Comparison of ENCODE assay signal across 18 cellular contexts in the genomic region with DNA sequence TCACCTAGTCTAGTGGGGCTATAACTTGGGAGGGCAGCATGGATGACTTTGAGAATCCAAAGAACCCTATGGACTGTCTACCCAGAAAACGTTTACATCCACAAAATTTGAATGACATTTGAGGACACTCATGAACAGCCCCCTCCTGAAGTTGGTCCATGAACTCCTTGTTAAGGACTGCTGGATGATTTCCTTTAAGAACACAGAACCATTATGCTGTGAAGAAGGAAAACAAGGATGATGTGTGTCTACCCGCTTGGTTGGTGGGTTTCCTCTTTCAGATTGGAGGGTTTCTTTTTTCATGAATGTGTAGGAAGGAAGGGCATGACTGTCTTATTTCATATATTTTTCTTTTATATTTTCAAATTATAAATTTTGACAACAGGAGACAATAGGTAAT. TPM values are rescaled to one million over a fixed set of nuclear protein-coding genes. Genes with fewer than 3 reads are reported as not detected.
DNase-seq lines count a peak whose midpoint lies in the region; ATAC-seq, FAIRE-seq and TF ChIP-seq lines count a peak whose summit lies in the region.
"Had no signal": no experiment of that assay in that cellular context is flagged by ENCODE, and none has a peak within 500 bp of the region (broad histone marks: within the 10 kb centered on the region; RNA-seq: fewer than 3 reads in every experiment).

No MANE protein-coding gene starts in this region.

- no peaks in the 10 kb centered on the region for H3K36me3 ChIP-seq in gastrocnemius medialis
- H3K36me3 ChIP-seq: upper lobe of left lung had no signal

- peak overlapping the region in 1 of 2 donors; percentile 73 for H3K4me3 Mint-ChIP-seq in activated T-cell treated with anti-CD3 and anti-CD28 coated beads, Interleukin-2, amount 50 U/mL, for 72 hours
- H3K4me3 Mint-ChIP-seq in activated T-helper 1 cell treated with anti-CD3 and anti-CD28 coated beads, Interleukin-12 subunit alpha, Interleukin-12 subunit beta, Interleukin-2, Interleukin-4 antibody, amounts not matched to agents 30 ng/mL and 10 ng/mL and 1 ng/mL, durations not matched to agents 14 hours and 24 hours and 36 hours, result no peak overlapping the region
- no peak overlapping the region for H3K4me3 Mint-ChIP-seq in stimulated activated naive B cell treated with anti-CD40 and anti-IgM and Interleukin-4, amounts not matched to agents 10 μg/mL and 1 μg/mL and 100 μg/mL, for 72 hours

- no peak for TF ChIP-seq POLR2A in gastrocnemius medialis (IDR thresholded peaks at IDR 0.05)

- no peak overlapping the region for H3K27ac ChIP-seq in gastrocnemius medialis
- H3K27ac ChIP-seq: heart right ventricle, upper lobe of left lung had no signal

- no peak overlapping the region for H3K4me3 ChIP-seq in gastrocnemius medialis
- H3K4me3 ChIP-seq: heart right ventricle, lung, upper lobe of left lung had no signal

- H3K36me3 Mint-ChIP-seq in activated T-cell treated with anti-CD3 and anti-CD28 coated beads, Interleukin-2, amount 50 U/mL, for 72 hours (ENCODE audit: insufficient read depth in 2 of 2), result peaks cover 7 to 40% of the 10 kb centered on the region in 2 donors
- peaks cover 56% of the 10 kb centered on the region for H3K36me3 Mint-ChIP-seq in activated T-helper 1 cell treated with anti-CD3 and anti-CD28 coated beads, Interleukin-12 subunit alpha, Interleukin-12 subunit beta, Interleukin-2, Interleukin-4 antibody, amounts not matched to agents 30 ng/mL and 10 ng/mL and 1 ng/mL, durations not matched to agents 14 hours and 24 hours and 36 hours (ENCODE audit: low read depth)
- peaks cover 68 to 82% of the 10 kb centered on the region in 2 donors for H3K36me3 Mint-ChIP-seq in stimulated activated naive B cell treated with anti-CD40 and anti-IgM and Interleukin-4, amounts not matched to agents 10 μg/mL and 1 μg/mL and 100 μg/mL, for 72 hours

- H3K27ac Mint-ChIP-seq in activated T-cell treated with anti-CD3 and anti-CD28 coated beads, Interleukin-2, amount 50 U/mL, for 72 hours, result peak overlapping the region; percentile 85
- peak overlapping the region; percentile 59 for H3K27ac Mint-ChIP-seq in activated T-helper 1 cell treated with anti-CD3 and anti-CD28 coated beads, Interleukin-12 subunit alpha, Interleukin-12 subunit beta, Interleukin-2, Interleukin-4 antibody, amounts not matched to agents 30 ng/mL and 10 ng/mL and 1 ng/mL, durations not matched to agents 14 hours and 24 hours and 36 hours
- H3K27ac Mint-ChIP-seq in stimulated activated naive B cell treated with anti-CD40 and anti-IgM and Interleukin-4, amounts not matched to agents 10 μg/mL and 1 μg/mL and 100 μg/mL, for 72 hours, result peak overlapping the region; percentile 76
- H3K27ac Mint-ChIP-seq: progenitor cell of endocrine pancreas had no signal

- no peak for ATAC-seq in activated T-cell treated with anti-CD3 and anti-CD28 coated beads, Interleukin-2, amount 50 U/mL, for 72 hours (replicated peaks in 1 of 2)
- ATAC-seq in stimulated activated naive B cell treated with anti-CD40 and anti-IgM and Interleukin-4, amounts not matched to agents 10 μg/mL and 1 μg/mL and 100 μg/mL, for 72 hours (replicated peaks), result no peak
- no peak for ATAC-seq in gastrocnemius medialis
- ATAC-seq: heart right ventricle had no signal

- no peaks in the 10 kb centered on the region for H3K9me3 ChIP-seq in gastrocnemius medialis
- H3K9me3 ChIP-seq: heart right ventricle, upper lobe of left lung had no signal

- H3K27me3 Mint-ChIP-seq in activated T-cell treated with anti-CD3 and anti-CD28 coated beads, Interleukin-2, amount 50 U/mL, for 72 hours (ENCODE audit: low read depth), result no peaks in the 10 kb centered on the region
- no peaks in the 10 kb centered on the region for H3K27me3 Mint-ChIP-seq in activated T-helper 1 cell treated with anti-CD3 and anti-CD28 coated beads, Interleukin-12 subunit alpha, Interleukin-12 subunit beta, Interleukin-2, Interleukin-4 antibody, amounts not matched to agents 30 ng/mL and 10 ng/mL and 1 ng/mL, durations not matched to agents 14 hours and 24 hours and 36 hours (ENCODE audit: insufficient read depth)
- no peaks in the 10 kb centered on the region for H3K27me3 Mint-ChIP-seq in stimulated activated naive B cell treated with anti-CD40 and anti-IgM and Interleukin-4, amounts not matched to agents 10 μg/mL and 1 μg/mL and 100 μg/mL, for 72 hours

- peaks cover 91% of the 10 kb centered on the region for H3K4me1 Mint-ChIP-seq in activated T-cell treated with anti-CD3 and anti-CD28 coated beads, Interleukin-2, amount 50 U/mL, for 72 hours (ENCODE audit: low read depth)
- H3K4me1 Mint-ChIP-seq in activated T-helper 1 cell treated with anti-CD3 and anti-CD28 coated beads, Interleukin-12 subunit alpha, Interleukin-12 subunit beta, Interleukin-2, Interleukin-4 antibody, amounts not matched to agents 30 ng/mL and 10 ng/mL and 1 ng/mL, durations not matched to agents 14 hours and 24 hours and 36 hours (ENCODE audit: low read depth), result peaks cover 77% of the 10 kb centered on the region
- H3K4me1 Mint-ChIP-seq in stimulated activated naive B cell treated with anti-CD40 and anti-IgM and Interleukin-4, amounts not matched to agents 10 μg/mL and 1 μg/mL and 100 μg/mL, for 72 hours, result peaks cover 48 to 93% of the 10 kb centered on the region in 2 donors

- peak; percentile 79 for FAIRE-seq in GM19239 (lab: Jason Lieb, UNC)
- FAIRE-seq: D721Med had no signal

- no peak for TF ChIP-seq CTCF in gastrocnemius medialis (IDR thresholded peaks at IDR 0.05 in 4 of 5, conservative IDR thresholded peaks at IDR 0.05 in 1 of 5)

- H3K4me1 ChIP-seq in gastrocnemius medialis, result peaks cover 15 to 32% of the 10 kb centered on the region in 2 donors

- no peak for DNase-seq in activated T-cell treated with anti-CD3 and anti-CD28 coated beads, Interleukin-2, amount 50 U/mL, for 72 hours
- DNase-seq in activated T-cell treated with anti-CD3 and anti-CD28 coated beads for 4 hours (no peak), GM19239 (ENCODE audit: insufficient read length, low spot score) (no peak), LoVo (ENCODE audit: low spot score) (no peak), gastrocnemius medialis (no peak), T-helper 1 cell (no peak)
- no peak for DNase-seq in activated T-helper 1 cell treated with anti-CD3 and anti-CD28 coated beads, Interleukin-12 subunit alpha, Interleukin-12 subunit beta, Interleukin-2, Interleukin-4 antibody, amounts not matched to agents 30 ng/mL and 10 ng/mL and 1 ng/mL, durations not matched to agents 14 hours and 24 hours and 36 hours (ENCODE audit: low spot score)
- DNase-seq in stimulated activated naive B cell treated with anti-CD40 and anti-IgM and Interleukin-4, amounts not matched to agents 10 μg/mL and 1 μg/mL and 100 μg/mL, for 72 hours, result no peak
- DNase-seq: activated CD4-positive, CD25-positive, alpha-beta regulatory T cell; effector CD4-positive, alpha-beta T cell; heart right ventricle; NCI-H2081; NCI-H345; NCI-H748 treated with DMSO at 0.1 percent for 48 hours; upper lobe of left lung had no signal

- H3K27me3 ChIP-seq in gastrocnemius medialis, result no peaks in the 10 kb centered on the region
- H3K27me3 ChIP-seq: heart right ventricle, upper lobe of left lung had no signal

- in situ Hi-C loops in gastrocnemius medialis (cut with MboI; ENCODE audit: low sequenced_read_pairs in 4 of 4), result no loop called here

- H3K9me3 Mint-ChIP-seq in activated T-cell treated with anti-CD3 and anti-CD28 coated beads, Interleukin-2, amount 50 U/mL, for 72 hours, result no peaks in the 10 kb centered on the region
- no peaks in the 10 kb centered on the region for H3K9me3 Mint-ChIP-seq in activated T-helper 1 cell treated with anti-CD3 and anti-CD28 coated beads, Interleukin-12 subunit alpha, Interleukin-12 subunit beta, Interleukin-2, Interleukin-4 antibody, amounts not matched to agents 30 ng/mL and 10 ng/mL and 1 ng/mL, durations not matched to agents 14 hours and 24 hours and 36 hours
- H3K9me3 Mint-ChIP-seq in stimulated activated naive B cell treated with anti-CD40 and anti-IgM and Interleukin-4, amounts not matched to agents 10 μg/mL and 1 μg/mL and 100 μg/mL, for 72 hours, result no peaks in the 10 kb centered on the region

- intact Hi-C loops in activated T-helper 1 cell treated with anti-CD3 and anti-CD28 coated beads, Interleukin-12 subunit alpha, Interleukin-12 subunit beta, Interleukin-2, Interleukin-4 antibody, amounts not matched to agents 30 ng/mL and 10 ng/mL and 1 ng/mL, durations not matched to agents 14 hours and 24 hours and 36 hours (cut with micrococcal nuclease), result no loop called here
- intact Hi-C loops in gastrocnemius medialis (cut with DNase I; ENCODE audit: low total_unique reads), result no loop called here

RNA-seq across cellular contexts. Expression of a gene that starts 58.3 kb away (rescaled TPM):
- total RNA-seq in activated T-cell treated with anti-CD3 and anti-CD28 coated beads, Interleukin-2, amount 50 U/mL, for 72 hours, result 100 to 1,000 TPM in 1 of 2 donors, 10 to 100 TPM in 1; 74.4 to 113 TPM
- total RNA-seq in activated T-helper 1 cell treated with anti-CD3 and anti-CD28 coated beads, Interleukin-12 subunit alpha, Interleukin-12 subunit beta, Interleukin-2, Interleukin-4 antibody, amounts not matched to agents 30 ng/mL and 10 ng/mL and 1 ng/mL, durations not matched to agents 14 hours and 24 hours and 36 hours, result 62.4 and 65.1 TPM in 2 replicates
- 100 to 1,000 TPM; 156 to 512 (median 263) TPM for total RNA-seq in gastrocnemius medialis
